1 cellular context compared by ENCODE assay signal in the genomic region with DNA sequence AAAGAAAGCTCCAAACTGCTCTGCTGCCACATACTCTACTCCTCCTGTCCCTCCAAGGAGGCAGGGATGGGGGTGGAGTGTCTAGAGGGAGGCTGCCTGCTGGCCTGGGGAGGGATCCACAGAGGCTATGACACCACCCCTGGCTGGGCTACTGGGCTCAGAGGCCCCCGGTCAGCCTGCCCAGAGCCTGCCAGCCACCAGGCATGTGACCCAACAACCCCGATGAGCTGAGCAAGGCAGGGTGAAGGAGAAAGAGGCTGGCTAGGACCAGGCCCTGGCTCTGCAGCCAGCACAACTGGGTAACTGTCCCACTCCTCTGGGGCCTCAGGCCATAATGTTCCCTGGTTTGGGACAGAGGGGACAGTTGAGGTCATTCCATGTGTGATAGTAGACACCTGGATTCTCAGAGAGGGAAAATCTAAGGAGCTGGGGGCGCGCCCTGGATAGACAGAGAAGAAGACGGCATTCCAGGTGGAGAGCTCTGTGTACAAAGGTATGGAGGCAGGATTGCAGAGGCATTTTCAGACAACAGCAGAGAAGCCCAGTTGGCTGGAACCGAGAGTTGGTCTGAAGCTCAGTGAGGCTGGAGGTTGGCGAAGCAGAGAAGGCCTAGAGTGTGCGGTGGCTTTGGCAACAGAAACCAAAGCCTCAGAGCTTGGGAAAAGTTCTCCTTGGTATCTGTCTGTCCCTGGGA.
TF ChIP-seq lines count a peak whose summit lies in the region.

No MANE protein-coding gene starts in this region.

TF ChIP-seq in HepG2, 621 proteins besides CTCF, POLR2A, EP300 and RAD21:
- no peak for TF ChIP-seq ZNF460 (CRISPR knock-in tag; IDR thresholded peaks at IDR 0.05; ENCODE audit: borderline replicate concordance)
- TF ChIP-seq ZNF724P (CRISPR knock-in tag; IDR thresholded peaks at IDR 0.05; ENCODE audit: borderline replicate concordance) = no peak
- no peak for TF ChIP-seq ZKSCAN8 (CRISPR knock-in tag; IDR thresholded peaks at IDR 0.05; ENCODE audit: borderline replicate concordance)
- TF ChIP-seq, protein P1, sequence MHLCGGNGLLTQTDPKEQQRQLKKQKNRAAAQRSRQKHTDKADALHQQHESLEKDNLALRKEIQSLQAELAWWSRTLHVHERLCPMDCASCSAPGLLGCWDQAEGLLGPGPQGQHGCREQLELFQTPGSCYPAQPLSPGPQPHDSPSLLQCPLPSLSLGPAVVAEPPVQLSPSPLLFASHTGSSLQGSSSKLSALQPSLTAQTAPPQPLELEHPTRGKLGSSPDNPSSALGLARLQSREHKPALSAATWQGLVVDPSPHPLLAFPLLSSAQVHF (CRISPR knock-in tag; IDR thresholded peaks at IDR 0.05) = no peak
- no peak for TF ChIP-seq ZNF225 (CRISPR knock-in tag; IDR thresholded peaks at IDR 0.05)
- no peak for TF ChIP-seq RNF2 (conservative IDR thresholded peaks at IDR 0.05; ENCODE audit: low read depth)
- TF ChIP-seq ZFP82 (CRISPR knock-in tag; IDR thresholded peaks at IDR 0.05; ENCODE audit: borderline replicate concordance) = no peak
- TF ChIP-seq LCORL (IDR thresholded peaks at IDR 0.05) = no peak
- no peak for TF ChIP-seq LCORL (CRISPR knock-in tag; IDR thresholded peaks at IDR 0.05)
- TF ChIP-seq ISL2 (CRISPR knock-in tag; IDR thresholded peaks at IDR 0.05) = no peak
